Comparison of ENCODE assay signal across 1 cellular context in the genomic region with DNA sequence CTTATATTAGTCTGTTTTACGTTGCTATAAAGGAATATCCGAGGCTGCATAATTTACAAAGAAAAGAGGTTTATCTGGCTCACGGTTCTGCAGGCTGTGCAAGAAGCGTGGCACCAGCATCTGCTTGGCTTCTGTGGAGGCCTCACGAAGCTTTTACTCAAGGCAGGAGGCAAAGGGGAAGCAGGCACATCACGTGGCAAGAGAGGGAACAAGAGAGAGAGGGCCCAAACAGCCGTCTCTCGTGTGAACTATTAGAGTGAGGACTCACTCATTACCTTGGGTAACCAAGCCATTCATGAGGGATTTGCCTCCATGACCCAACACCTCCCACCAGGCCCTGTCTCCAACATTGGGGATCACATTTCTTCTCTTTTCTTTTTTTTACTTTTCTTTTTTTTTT.
TF ChIP-seq lines count a peak whose summit lies in the region.

No MANE protein-coding gene starts in this region.

TF ChIP-seq in K562, 482 proteins besides CTCF, POLR2A, EP300 and RAD21 (continued from another document):
- TF ChIP-seq, protein P1, sequence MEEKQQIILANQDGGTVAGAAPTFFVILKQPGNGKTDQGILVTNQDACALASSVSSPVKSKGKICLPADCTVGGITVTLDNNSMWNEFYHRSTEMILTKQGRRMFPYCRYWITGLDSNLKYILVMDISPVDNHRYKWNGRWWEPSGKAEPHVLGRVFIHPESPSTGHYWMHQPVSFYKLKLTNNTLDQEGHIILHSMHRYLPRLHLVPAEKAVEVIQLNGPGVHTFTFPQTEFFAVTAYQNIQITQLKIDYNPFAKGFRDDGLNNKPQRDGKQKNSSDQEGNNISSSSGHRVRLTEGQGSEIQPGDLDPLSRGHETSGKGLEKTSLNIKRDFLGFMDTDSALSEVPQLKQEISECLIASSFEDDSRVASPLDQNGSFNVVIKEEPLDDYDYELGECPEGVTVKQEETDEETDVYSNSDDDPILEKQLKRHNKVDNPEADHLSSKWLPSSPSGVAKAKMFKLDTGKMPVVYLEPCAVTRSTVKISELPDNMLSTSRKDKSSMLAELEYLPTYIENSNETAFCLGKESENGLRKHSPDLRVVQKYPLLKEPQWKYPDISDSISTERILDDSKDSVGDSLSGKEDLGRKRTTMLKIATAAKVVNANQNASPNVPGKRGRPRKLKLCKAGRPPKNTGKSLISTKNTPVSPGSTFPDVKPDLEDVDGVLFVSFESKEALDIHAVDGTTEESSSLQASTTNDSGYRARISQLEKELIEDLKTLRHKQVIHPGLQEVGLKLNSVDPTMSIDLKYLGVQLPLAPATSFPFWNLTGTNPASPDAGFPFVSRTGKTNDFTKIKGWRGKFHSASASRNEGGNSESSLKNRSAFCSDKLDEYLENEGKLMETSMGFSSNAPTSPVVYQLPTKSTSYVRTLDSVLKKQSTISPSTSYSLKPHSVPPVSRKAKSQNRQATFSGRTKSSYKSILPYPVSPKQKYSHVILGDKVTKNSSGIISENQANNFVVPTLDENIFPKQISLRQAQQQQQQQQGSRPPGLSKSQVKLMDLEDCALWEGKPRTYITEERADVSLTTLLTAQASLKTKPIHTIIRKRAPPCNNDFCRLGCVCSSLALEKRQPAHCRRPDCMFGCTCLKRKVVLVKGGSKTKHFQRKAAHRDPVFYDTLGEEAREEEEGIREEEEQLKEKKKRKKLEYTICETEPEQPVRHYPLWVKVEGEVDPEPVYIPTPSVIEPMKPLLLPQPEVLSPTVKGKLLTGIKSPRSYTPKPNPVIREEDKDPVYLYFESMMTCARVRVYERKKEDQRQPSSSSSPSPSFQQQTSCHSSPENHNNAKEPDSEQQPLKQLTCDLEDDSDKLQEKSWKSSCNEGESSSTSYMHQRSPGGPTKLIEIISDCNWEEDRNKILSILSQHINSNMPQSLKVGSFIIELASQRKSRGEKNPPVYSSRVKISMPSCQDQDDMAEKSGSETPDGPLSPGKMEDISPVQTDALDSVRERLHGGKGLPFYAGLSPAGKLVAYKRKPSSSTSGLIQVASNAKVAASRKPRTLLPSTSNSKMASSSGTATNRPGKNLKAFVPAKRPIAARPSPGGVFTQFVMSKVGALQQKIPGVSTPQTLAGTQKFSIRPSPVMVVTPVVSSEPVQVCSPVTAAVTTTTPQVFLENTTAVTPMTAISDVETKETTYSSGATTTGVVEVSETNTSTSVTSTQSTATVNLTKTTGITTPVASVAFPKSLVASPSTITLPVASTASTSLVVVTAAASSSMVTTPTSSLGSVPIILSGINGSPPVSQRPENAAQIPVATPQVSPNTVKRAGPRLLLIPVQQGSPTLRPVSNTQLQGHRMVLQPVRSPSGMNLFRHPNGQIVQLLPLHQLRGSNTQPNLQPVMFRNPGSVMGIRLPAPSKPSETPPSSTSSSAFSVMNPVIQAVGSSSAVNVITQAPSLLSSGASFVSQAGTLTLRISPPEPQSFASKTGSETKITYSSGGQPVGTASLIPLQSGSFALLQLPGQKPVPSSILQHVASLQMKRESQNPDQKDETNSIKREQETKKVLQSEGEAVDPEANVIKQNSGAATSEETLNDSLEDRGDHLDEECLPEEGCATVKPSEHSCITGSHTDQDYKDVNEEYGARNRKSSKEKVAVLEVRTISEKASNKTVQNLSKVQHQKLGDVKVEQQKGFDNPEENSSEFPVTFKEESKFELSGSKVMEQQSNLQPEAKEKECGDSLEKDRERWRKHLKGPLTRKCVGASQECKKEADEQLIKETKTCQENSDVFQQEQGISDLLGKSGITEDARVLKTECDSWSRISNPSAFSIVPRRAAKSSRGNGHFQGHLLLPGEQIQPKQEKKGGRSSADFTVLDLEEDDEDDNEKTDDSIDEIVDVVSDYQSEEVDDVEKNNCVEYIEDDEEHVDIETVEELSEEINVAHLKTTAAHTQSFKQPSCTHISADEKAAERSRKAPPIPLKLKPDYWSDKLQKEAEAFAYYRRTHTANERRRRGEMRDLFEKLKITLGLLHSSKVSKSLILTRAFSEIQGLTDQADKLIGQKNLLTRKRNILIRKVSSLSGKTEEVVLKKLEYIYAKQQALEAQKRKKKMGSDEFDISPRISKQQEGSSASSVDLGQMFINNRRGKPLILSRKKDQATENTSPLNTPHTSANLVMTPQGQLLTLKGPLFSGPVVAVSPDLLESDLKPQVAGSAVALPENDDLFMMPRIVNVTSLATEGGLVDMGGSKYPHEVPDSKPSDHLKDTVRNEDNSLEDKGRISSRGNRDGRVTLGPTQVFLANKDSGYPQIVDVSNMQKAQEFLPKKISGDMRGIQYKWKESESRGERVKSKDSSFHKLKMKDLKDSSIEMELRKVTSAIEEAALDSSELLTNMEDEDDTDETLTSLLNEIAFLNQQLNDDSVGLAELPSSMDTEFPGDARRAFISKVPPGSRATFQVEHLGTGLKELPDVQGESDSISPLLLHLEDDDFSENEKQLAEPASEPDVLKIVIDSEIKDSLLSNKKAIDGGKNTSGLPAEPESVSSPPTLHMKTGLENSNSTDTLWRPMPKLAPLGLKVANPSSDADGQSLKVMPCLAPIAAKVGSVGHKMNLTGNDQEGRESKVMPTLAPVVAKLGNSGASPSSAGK (IDR thresholded peaks at IDR 0.05): peak; percentile 35; the same call in 1 of the 2 replicates
- TF ChIP-seq, protein P2, sequence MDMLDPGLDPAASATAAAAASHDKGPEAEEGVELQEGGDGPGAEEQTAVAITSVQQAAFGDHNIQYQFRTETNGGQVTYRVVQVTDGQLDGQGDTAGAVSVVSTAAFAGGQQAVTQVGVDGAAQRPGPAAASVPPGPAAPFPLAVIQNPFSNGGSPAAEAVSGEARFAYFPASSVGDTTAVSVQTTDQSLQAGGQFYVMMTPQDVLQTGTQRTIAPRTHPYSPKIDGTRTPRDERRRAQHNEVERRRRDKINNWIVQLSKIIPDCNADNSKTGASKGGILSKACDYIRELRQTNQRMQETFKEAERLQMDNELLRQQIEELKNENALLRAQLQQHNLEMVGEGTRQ (CRISPR knock-in tag; IDR thresholded peaks at IDR 0.05): peak; percentile 26; the same call in 1 of the 2 replicates
- TF ChIP-seq, protein P3, sequence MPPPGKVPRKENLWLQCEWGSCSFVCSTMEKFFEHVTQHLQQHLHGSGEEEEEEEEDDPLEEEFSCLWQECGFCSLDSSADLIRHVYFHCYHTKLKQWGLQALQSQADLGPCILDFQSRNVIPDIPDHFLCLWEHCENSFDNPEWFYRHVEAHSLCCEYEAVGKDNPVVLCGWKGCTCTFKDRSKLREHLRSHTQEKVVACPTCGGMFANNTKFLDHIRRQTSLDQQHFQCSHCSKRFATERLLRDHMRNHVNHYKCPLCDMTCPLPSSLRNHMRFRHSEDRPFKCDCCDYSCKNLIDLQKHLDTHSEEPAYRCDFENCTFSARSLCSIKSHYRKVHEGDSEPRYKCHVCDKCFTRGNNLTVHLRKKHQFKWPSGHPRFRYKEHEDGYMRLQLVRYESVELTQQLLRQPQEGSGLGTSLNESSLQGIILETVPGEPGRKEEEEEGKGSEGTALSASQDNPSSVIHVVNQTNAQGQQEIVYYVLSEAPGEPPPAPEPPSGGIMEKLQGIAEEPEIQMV (tag; conservative IDR thresholded peaks at IDR 0.05; ENCODE audit: low read depth): no peak
- TF ChIP-seq RAD51 (IDR thresholded peaks at IDR 0.05; ENCODE audit: borderline replicate concordance, low read depth): peak; percentile 40; the same call in 1 of the 2 replicates
